In the genomic region with DNA sequence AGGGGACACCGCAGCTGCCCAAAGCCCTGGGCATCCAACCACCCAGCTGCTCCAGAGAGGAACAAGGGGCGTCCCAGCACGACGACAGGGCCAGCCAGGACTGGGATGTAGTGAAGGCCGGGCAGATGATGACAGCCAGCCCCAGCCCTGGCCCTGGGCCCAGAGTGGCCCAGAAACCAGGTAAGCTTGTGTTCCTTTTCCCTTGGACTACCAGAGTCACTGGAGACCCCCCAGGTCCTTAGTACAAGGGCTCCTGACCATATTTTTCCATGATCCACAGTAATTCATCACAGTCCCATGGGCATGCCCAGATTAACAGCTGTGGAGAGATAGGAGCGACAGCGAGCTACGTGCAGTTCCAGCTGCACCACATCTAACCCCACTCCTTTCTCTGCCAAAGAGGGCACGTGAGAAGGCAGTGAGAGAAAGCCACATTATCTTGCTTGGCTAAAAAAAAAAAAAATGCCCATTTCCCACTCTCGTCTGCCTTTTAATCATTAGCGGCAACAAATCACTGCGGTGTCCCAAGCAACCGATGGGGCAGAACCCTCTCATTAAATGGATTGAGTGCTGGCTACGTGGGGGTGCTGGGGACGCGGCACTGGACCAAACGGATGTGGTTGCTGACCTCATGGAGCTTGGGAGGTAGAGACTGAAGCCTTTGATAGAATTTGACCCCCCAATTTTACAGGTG, we compare ENCODE assay signal across 11 cellular contexts. TPM values are rescaled to one million over a fixed set of nuclear protein-coding genes. Genes with fewer than 3 reads are reported as not detected.
DNase-seq lines count a peak whose midpoint lies in the region; ATAC-seq and TF ChIP-seq lines count a peak whose summit lies in the region.
"Had no signal": no experiment of that assay in that cellular context is flagged by ENCODE, and none has a peak within 500 bp of the region (broad histone marks: within the 10 kb centered on the region; RNA-seq: fewer than 3 reads in every experiment).

No MANE protein-coding gene starts in this region.

- WGBS in heart right ventricle, 2 donors: 17 to 31% methylated on average over 17 of the region's 17 CpGs
- 60% methylated on average over 17 of the region's 17 CpGs for WGBS in prostate gland

- H3K36me3 ChIP-seq in A673 (ENCODE audit: insufficient read depth, low read length, poor library complexity, severe bottlenecking): no peaks in the 10 kb centered on the region
- no peaks in the 10 kb centered on the region for H3K36me3 ChIP-seq in heart right ventricle
- H3K36me3 ChIP-seq in prostate gland: no peaks in the 10 kb centered on the region

- H3K9me3 ChIP-seq in A673 (ENCODE audit: low read depth, low read length, poor library complexity, severe bottlenecking) (no peaks in the 10 kb centered on the region), heart right ventricle (no peaks in the 10 kb centered on the region), prostate gland (no peaks in the 10 kb centered on the region)

- no peaks in the 10 kb centered on the region for H3K27me3 ChIP-seq in A673 (replicated peaks; ENCODE audit: insufficient read depth, low read depth, low read length, poor library complexity)
- no peaks in the 10 kb centered on the region for H3K27me3 ChIP-seq in heart right ventricle
- H3K27me3 ChIP-seq in prostate gland (replicated peaks; ENCODE audit: insufficient read depth): no peaks in the 10 kb centered on the region

- H3K27ac ChIP-seq in A673 (ENCODE audit: low read depth, low read length, poor library complexity, severe bottlenecking) (peak overlapping the region; percentile 27), heart right ventricle (peak overlapping the region; percentile 80 to 100 (median 94)), prostate gland (peak overlapping the region; percentile 47 to 54)
- H3K27ac ChIP-seq: epithelial cell of prostate had no signal

- ATAC-seq in heart right ventricle: peak; percentile 7 to 60 (median 38)
- ATAC-seq: activated CD8-positive, alpha-beta memory T cell treated with anti-CD3 and anti-CD28 coated beads, Interleukin-2, amount 10 ng/mL, durations not matched to agents 7 days and 5 days had no signal

- H3K4me3 ChIP-seq in A673 (ENCODE audit: low read depth, low read length, poor library complexity, severe bottlenecking): no peak overlapping the region
- no peak overlapping the region for H3K4me3 ChIP-seq in heart right ventricle
- no peak overlapping the region for H3K4me3 ChIP-seq in prostate gland

- CTCF ChIA-PET in A673 (lab: Charles Lee): no interaction called here

- TF ChIP-seq CTCF in A673 (conservative IDR thresholded peaks at IDR 0.05; ENCODE audit: low read depth, low read length) (no peak), heart right ventricle (IDR thresholded peaks at IDR 0.05) (no peak), prostate gland (IDR thresholded peaks at IDR 0.05) (no peak)

- no TSS peak for BruUV-seq in A673 (replicated peaks; lab: Mats Ljungman, UMichigan)

- peak; percentile 31 for DNase-seq in A673 (ENCODE audit: low spot score)
- peak; percentile 47 for DNase-seq in SK-N-DZ (ENCODE audit: low spot score)
- DNase-seq in heart right ventricle: peak; percentile 51 to 69
- DNase-seq in prostate gland (ENCODE audit: low spot score): no peak
- no peak for DNase-seq in putamen (ENCODE audit: low spot score)
- no peak for DNase-seq in activated gamma-delta T cell treated with Interleukin-2 at 50 U/mL for 16 hours
- DNase-seq in AML-193 (lab: John Stamatoyannopoulos, UW): no peak
- DNase-seq in NCI-H526 treated with DMSO at 0.1 percent for 48 hours (lab: John Stamatoyannopoulos, UW): no peak
- DNase-seq: activated CD8-positive, alpha-beta memory T cell treated with anti-CD3 and anti-CD28 coated beads, Interleukin-2, amount 10 ng/mL, durations not matched to agents 7 days and 5 days had no signal

- intact Hi-C loops in A673 (cut with micrococcal nuclease; ENCODE audit: unreplicated experiment): no loop called here
- intact Hi-C loops in heart right ventricle (cut with DNase I): no loop called here
- intact Hi-C loops in prostate gland (cut with DNase I): no loop called here

- POLR2A ChIA-PET in A673 (lab: Charles Lee; ENCODE audit: low non-redundant PET): no interaction called here

- no peak for TF ChIP-seq POLR2A in prostate gland (IDR thresholded peaks at IDR 0.05)

- H3K4me1 ChIP-seq in A673 (ENCODE audit: insufficient read depth, low read length, poor library complexity, severe bottlenecking) (peaks cover 88% of the 10 kb centered on the region), heart right ventricle (peaks cover 54 to 100% (median 95%) of the 10 kb centered on the region in 9 donors), prostate gland (replicated peaks) (peaks cover 5% of the 10 kb centered on the region)

RNA-seq across cellular contexts. Expression of a gene that starts 21.7 kb away (rescaled TPM):
- total RNA-seq in A673 (2021) (7.6 and 10.0 TPM in 2 replicates), heart right ventricle (100 to 1,000 TPM; 589 to 777 (median 703) TPM), prostate gland (10 to 100 TPM; 13.7 to 61.0 TPM)
- polyA plus RNA-seq in SK-N-DZ (2014; cell fraction: cytosol; rRNA removed): 0.91 and 1.0 TPM in 2 replicates
- 0.82 and 1.4 TPM in 2 replicates for polyA plus RNA-seq in SK-N-DZ (2014; cell fraction: nucleus; rRNA removed)
- 100 to 1,000 TPM; 129 to 344 TPM for polyA plus RNA-seq in heart right ventricle

RNA-seq across cellular contexts. Expression of a gene that starts 42.3 kb away (rescaled TPM):
- total RNA-seq in A673 (2021) (2.4 and 2.7 TPM in 2 replicates), heart right ventricle (10 to 100 TPM in 2 of 10 donors, 1 to 10 TPM in 8; 4.5 to 12.2 (median 6.0) TPM), prostate gland (10 to 100 TPM in 1 of 2 donors, 1 to 10 TPM in 1; 1.2 to 14.1 TPM)
- polyA plus RNA-seq in SK-N-DZ (2014; cell fraction: cytosol; rRNA removed): 3.8 and 4.4 TPM in 2 replicates
- 1.5 and 4.4 TPM in 2 replicates for polyA plus RNA-seq in SK-N-DZ (2014; cell fraction: nucleus; rRNA removed)
- polyA plus RNA-seq in heart right ventricle: 1 to 10 TPM in 1 of 2 donors, under 1 TPM in 1; 0.91 to 4.1 TPM
- total RNA-seq: activated CD8-positive, alpha-beta memory T cell treated with anti-CD3 and anti-CD28 coated beads, Interleukin-2, amount 10 ng/mL, durations not matched to agents 7 days and 5 days; HT1080 had no signal

Comparison
In these comparisons a context has a peak if more than half of its experiments do, and no peak if none do; other contexts are left out.
1. DNase-seq: peak in A673 (single experiment), SK-N-DZ (single experiment) and heart right ventricle (2 of 2); none in prostate gland (single experiment), putamen (single experiment), activated gamma-delta T cell treated with Interleukin-2 at 50 U/mL for 16 hours (single experiment), AML-193 (0 of 2) and NCI-H526 treated with DMSO at 0.1 percent for 48 hours (single experiment).
2. H3K27ac ChIP-seq: peak in every context shown above with its lines; median percentile 94 in heart right ventricle; 50 in prostate gland; 27 in A673.
3. RNA of a gene that starts 21.7 kb away (total RNA-seq): 589 to 777 TPM in heart right ventricle; 13.7 to 61.0 TPM in prostate gland and 7.6 to 10.0 TPM in A673; every median in the first group is over 4 times any median in the second.